Comparison of ENCODE assay signal across 15 cellular contexts in the genomic region with DNA sequence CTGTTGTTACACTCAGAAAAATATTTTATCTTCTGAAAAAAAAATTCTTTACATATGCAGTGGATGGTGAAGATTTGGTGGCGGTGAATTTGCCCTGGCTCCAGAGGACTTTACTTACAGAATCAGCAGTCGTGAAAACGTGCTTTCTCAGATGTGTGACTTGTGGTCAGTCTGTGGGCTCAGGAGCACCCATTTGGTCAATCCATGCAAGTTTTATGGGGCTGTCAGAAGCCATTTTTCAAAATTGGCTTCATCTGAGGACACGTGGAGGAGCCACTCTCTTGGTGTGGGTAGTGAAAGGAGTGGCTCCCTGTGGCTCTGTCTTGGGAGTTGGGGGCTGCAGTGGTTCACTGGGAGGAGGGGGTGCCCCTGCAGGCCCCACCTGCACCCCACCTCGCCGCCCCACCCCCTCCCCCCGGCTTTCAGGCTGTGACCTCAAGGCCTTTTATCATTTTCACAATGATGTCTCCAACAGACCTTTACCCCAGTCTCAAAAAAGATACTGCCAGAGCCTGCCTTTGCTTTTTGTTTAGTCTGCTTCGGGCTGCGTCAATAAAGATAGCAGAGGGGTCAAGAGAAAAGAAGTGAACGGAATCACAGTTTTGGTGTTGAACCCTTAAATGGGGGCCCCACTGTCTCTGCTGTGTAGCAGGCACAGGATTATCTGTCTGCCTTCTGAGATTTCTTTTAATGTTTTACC.
DNase-seq lines count a peak whose midpoint lies in the region; ATAC-seq and TF ChIP-seq lines count a peak whose summit lies in the region.
"Had no signal": no experiment of that assay in that cellular context is flagged by ENCODE, and none has a peak within 500 bp of the region (broad histone marks: within the 10 kb centered on the region; RNA-seq: fewer than 3 reads in every experiment).

No MANE protein-coding gene starts in this region.

- H3K27ac ChIP-seq in left lung, result no peak overlapping the region

- H3K4me1 ChIP-seq in left lung, result no peaks in the 10 kb centered on the region

- H3K36me3 Mint-ChIP-seq in central memory CD8-positive, alpha-beta T cell (ENCODE audit: insufficient read depth), result peaks cover 4% of the 10 kb centered on the region
- H3K36me3 Mint-ChIP-seq in activated T-cell treated with anti-CD3 and anti-CD28 coated beads, Interleukin-2, amount 50 U/mL, for 4 hours (ENCODE audit: insufficient read depth), result peaks cover 14% of the 10 kb centered on the region

- H3K4me3 Mint-ChIP-seq in central memory CD8-positive, alpha-beta T cell, result no peak overlapping the region
- H3K4me3 Mint-ChIP-seq in activated T-cell treated with anti-CD3 and anti-CD28 coated beads, Interleukin-2, amount 50 U/mL, for 4 hours, result no peak overlapping the region
- H3K4me3 Mint-ChIP-seq: T-helper 1 cell treated with Interleukin-12 subunit alpha and Interleukin-12 subunit beta and Interleukin-4 antibody, amounts not matched to agents 30 μg/mL and 1 μg/mL, for 36 hours had no signal

- intact Hi-C loops in left lung (cut with DNase I), result no loop called here
- intact Hi-C loops in sciatic nerve (cut with DNase I), result no loop called here

- peak overlapping the region; percentile 51 for H3K27ac Mint-ChIP-seq in central memory CD8-positive, alpha-beta T cell (ENCODE audit: low read depth)
- H3K27ac Mint-ChIP-seq: T-helper 1 cell treated with Interleukin-12 subunit alpha and Interleukin-12 subunit beta and Interleukin-4 antibody, amounts not matched to agents 30 μg/mL and 1 μg/mL, for 36 hours had no signal

- peaks cover 5% of the 10 kb centered on the region for H3K4me1 Mint-ChIP-seq in central memory CD8-positive, alpha-beta T cell
- no peaks in the 10 kb centered on the region for H3K4me1 Mint-ChIP-seq in activated T-cell treated with anti-CD3 and anti-CD28 coated beads, Interleukin-2, amount 50 U/mL, for 4 hours (ENCODE audit: low read depth)

- H3K36me3 ChIP-seq in left lung, result no peaks in the 10 kb centered on the region

- ATAC-seq in GM21381 (IDR thresholded peaks at IDR 0.05; ENCODE audit: unreplicated experiment), result peak; percentile 60
- peak; percentile 44 for ATAC-seq in HG03095 (IDR thresholded peaks at IDR 0.05; ENCODE audit: unreplicated experiment)
- ATAC-seq in central memory CD8-positive, alpha-beta T cell (replicated peaks; ENCODE audit: extremely low read depth, poor library complexity, severe bottlenecking), result no peak
- ATAC-seq in left lung, result no peak
- ATAC-seq in sciatic nerve, result no peak
- no peak for ATAC-seq in activated T-cell treated with anti-CD3 and anti-CD28 coated beads, Interleukin-2, amount 50 U/mL, for 4 hours
- ATAC-seq: left cardiac atrium had no signal

- peak; percentile 85 for DNase-seq in GM12865 (ENCODE audit: low read depth)
- no peak for DNase-seq in central memory CD8-positive, alpha-beta T cell (ENCODE audit: low spot score in 2 of 2)
- no peak for DNase-seq in left lung
- no peak for DNase-seq in activated CD4-positive, alpha-beta T cell treated with anti-CD3 and anti-CD28 coated beads, Interleukin-2, amount 50 U/mL, for 1 hour
- DNase-seq in sciatic nerve (ENCODE audit: low spot score), result no peak
- DNase-seq in activated T-cell treated with anti-CD3 and anti-CD28 coated beads, Interleukin-2, amount 50 U/mL, for 4 hours, result no peak
- DNase-seq: activated CD4-positive, alpha-beta T cell treated with anti-CD3 and anti-CD28 coated beads for 4 hours; activated T-cell treated with anti-CD3 and anti-CD28 coated beads, Interleukin-2, amount 50 U/mL, for 1 hour; cerebellar nuclear complex; left cardiac atrium; MM.1S; stimulated activated CD4-positive, alpha-beta T cell treated with anti-CD3 and anti-CD28 coated beads, Interleukin-15, amount 100 ng/mL, for 24 hours had no signal

- H3K27me3 Mint-ChIP-seq in central memory CD8-positive, alpha-beta T cell, result no peaks in the 10 kb centered on the region
- no peaks in the 10 kb centered on the region for H3K27me3 Mint-ChIP-seq in activated T-cell treated with anti-CD3 and anti-CD28 coated beads, Interleukin-2, amount 50 U/mL, for 4 hours (ENCODE audit: low read depth)

- H3K4me3 ChIP-seq in GM12865 (ENCODE audit: low read depth, low read length), result peak overlapping the region; percentile 19
- H3K4me3 ChIP-seq in left lung, result no peak overlapping the region

- H3K27me3 ChIP-seq in left lung, result no peaks in the 10 kb centered on the region

- H3K9me3 ChIP-seq in left lung, result no peaks in the 10 kb centered on the region

- no peaks in the 10 kb centered on the region for H3K9me3 Mint-ChIP-seq in central memory CD8-positive, alpha-beta T cell
- H3K9me3 Mint-ChIP-seq in activated T-cell treated with anti-CD3 and anti-CD28 coated beads, Interleukin-2, amount 50 U/mL, for 4 hours, result no peaks in the 10 kb centered on the region

- TF ChIP-seq CTCF in GM12865 (IDR thresholded peaks at IDR 0.05; ENCODE audit: insufficient read depth, low read depth, low read length, missing control alignments), result no peak
- no peak for TF ChIP-seq CTCF in left lung (IDR thresholded peaks at IDR 0.05)

Comparison
In these comparisons a context has a peak if more than half of its experiments do, and no peak if none do; other contexts are left out.
1. ATAC-seq: peak in GM21381 (single experiment) and HG03095 (single experiment); none in central memory CD8-positive, alpha-beta T cell (single experiment), left lung (single experiment), sciatic nerve (single experiment) and activated T-cell treated with anti-CD3 and anti-CD28 coated beads, Interleukin-2, amount 50 U/mL, for 4 hours (0 of 2).